ENCODE assay signal across 11 cellular contexts in genomic region chr4:102543030-102543505, GRCh38. TPM values are rescaled to one million over a fixed set of nuclear protein-coding genes. Genes with fewer than 3 reads are reported as not detected.
DNase-seq lines count a peak whose midpoint lies in the region; ATAC-seq and TF ChIP-seq lines count a peak whose summit lies in the region.
"Had no signal": no experiment of that assay in that cellular context is flagged by ENCODE, and none has a peak within 500 bp of the region (broad histone marks: within the 10 kb centered on the region; RNA-seq: fewer than 3 reads in every experiment).

No MANE protein-coding gene starts in this region.

- peak overlapping the region; percentile 31 for H3K27ac Mint-ChIP-seq in activated naive CD8-positive, alpha-beta T cell treated with anti-CD3 and anti-CD28 coated beads, Interleukin-2, amount 10 ng/mL, durations not matched to agents 7 days and 5 days
- no peak overlapping the region for H3K27ac Mint-ChIP-seq in activated naive CD8-positive, alpha-beta T cell treated with anti-CD3 and anti-CD28 coated beads for 36 hours
- H3K27ac Mint-ChIP-seq in stimulated activated memory B cell treated with anti-CD40 and anti-IgM and Interleukin-4, amounts not matched to agents 10 μg/mL and 1 μg/mL and 100 μg/mL, for 72 hours = peak overlapping the region; percentile 56

- TF ChIP-seq POLR2A in erythroblast (IDR thresholded peaks at IDR 0.05; ENCODE audit: low read length) = no peak

- peaks cover 48% of the 10 kb centered on the region for H3K4me1 Mint-ChIP-seq in activated naive CD8-positive, alpha-beta T cell treated with anti-CD3 and anti-CD28 coated beads, Interleukin-2, amount 10 ng/mL, durations not matched to agents 7 days and 5 days
- H3K4me1 Mint-ChIP-seq in activated naive CD8-positive, alpha-beta T cell treated with anti-CD3 and anti-CD28 coated beads for 36 hours = peaks cover 66% of the 10 kb centered on the region
- peaks cover 66% of the 10 kb centered on the region for H3K4me1 Mint-ChIP-seq in stimulated activated memory B cell treated with anti-CD40 and anti-IgM and Interleukin-4, amounts not matched to agents 10 μg/mL and 1 μg/mL and 100 μg/mL, for 72 hours
- H3K4me1 Mint-ChIP-seq in activated T-cell treated with anti-CD3 and anti-CD28 coated beads, Interleukin-2, amount 50 U/mL, for 4 hours (ENCODE audit: low read depth) = peaks cover 46% of the 10 kb centered on the region

- DNase-seq in activated naive CD8-positive, alpha-beta T cell treated with anti-CD3 and anti-CD28 coated beads, Interleukin-2, amount 10 ng/mL, durations not matched to agents 7 days and 5 days = no peak
- no peak for DNase-seq in activated naive CD8-positive, alpha-beta T cell treated with anti-CD3 and anti-CD28 coated beads for 36 hours
- DNase-seq in erythroblast (lab: John Stamatoyannopoulos, UW) (no peak), GM19238 (ENCODE audit: insufficient read length, low spot score) (no peak)
- DNase-seq in activated T-cell treated with anti-CD3 and anti-CD28 coated beads, Interleukin-2, amount 50 U/mL, for 4 hours = no peak
- DNase-seq: activated gamma-delta T cell, NCI-H2227 treated with DMSO at 0.1 percent for 48 hours had no signal

- POLR2A ChIA-PET in activated naive CD8-positive, alpha-beta T cell treated with anti-CD3 and anti-CD28 coated beads, Interleukin-2, amount 10 ng/mL, durations not matched to agents 7 days and 5 days (lab: Charles Lee) = no interaction called here

- no peaks in the 10 kb centered on the region for H3K9me3 Mint-ChIP-seq in activated naive CD8-positive, alpha-beta T cell treated with anti-CD3 and anti-CD28 coated beads, Interleukin-2, amount 10 ng/mL, durations not matched to agents 7 days and 5 days
- H3K9me3 Mint-ChIP-seq in activated naive CD8-positive, alpha-beta T cell treated with anti-CD3 and anti-CD28 coated beads for 36 hours = no peaks in the 10 kb centered on the region
- no peaks in the 10 kb centered on the region for H3K9me3 Mint-ChIP-seq in stimulated activated memory B cell treated with anti-CD40 and anti-IgM and Interleukin-4, amounts not matched to agents 10 μg/mL and 1 μg/mL and 100 μg/mL, for 72 hours
- H3K9me3 Mint-ChIP-seq in activated T-cell treated with anti-CD3 and anti-CD28 coated beads, Interleukin-2, amount 50 U/mL, for 4 hours = no peaks in the 10 kb centered on the region

- no peaks in the 10 kb centered on the region for H3K27me3 Mint-ChIP-seq in activated naive CD8-positive, alpha-beta T cell treated with anti-CD3 and anti-CD28 coated beads, Interleukin-2, amount 10 ng/mL, durations not matched to agents 7 days and 5 days
- H3K27me3 Mint-ChIP-seq in activated naive CD8-positive, alpha-beta T cell treated with anti-CD3 and anti-CD28 coated beads for 36 hours = no peaks in the 10 kb centered on the region
- no peaks in the 10 kb centered on the region for H3K27me3 Mint-ChIP-seq in stimulated activated memory B cell treated with anti-CD40 and anti-IgM and Interleukin-4, amounts not matched to agents 10 μg/mL and 1 μg/mL and 100 μg/mL, for 72 hours
- no peaks in the 10 kb centered on the region for H3K27me3 Mint-ChIP-seq in activated T-cell treated with anti-CD3 and anti-CD28 coated beads, Interleukin-2, amount 50 U/mL, for 4 hours (ENCODE audit: low read depth)

- no peak overlapping the region for H3K4me3 Mint-ChIP-seq in activated naive CD8-positive, alpha-beta T cell treated with anti-CD3 and anti-CD28 coated beads, Interleukin-2, amount 10 ng/mL, durations not matched to agents 7 days and 5 days
- H3K4me3 Mint-ChIP-seq in activated naive CD8-positive, alpha-beta T cell treated with anti-CD3 and anti-CD28 coated beads for 36 hours = no peak overlapping the region
- H3K4me3 Mint-ChIP-seq in stimulated activated memory B cell treated with anti-CD40 and anti-IgM and Interleukin-4, amounts not matched to agents 10 μg/mL and 1 μg/mL and 100 μg/mL, for 72 hours = no peak overlapping the region
- no peak overlapping the region for H3K4me3 Mint-ChIP-seq in activated T-cell treated with anti-CD3 and anti-CD28 coated beads, Interleukin-2, amount 50 U/mL, for 4 hours

- H3K36me3 Mint-ChIP-seq in activated naive CD8-positive, alpha-beta T cell treated with anti-CD3 and anti-CD28 coated beads, Interleukin-2, amount 10 ng/mL, durations not matched to agents 7 days and 5 days = peaks cover 38% of the 10 kb centered on the region
- H3K36me3 Mint-ChIP-seq in activated naive CD8-positive, alpha-beta T cell treated with anti-CD3 and anti-CD28 coated beads for 36 hours = peaks cover 74% of the 10 kb centered on the region
- peaks cover 75% of the 10 kb centered on the region for H3K36me3 Mint-ChIP-seq in stimulated activated memory B cell treated with anti-CD40 and anti-IgM and Interleukin-4, amounts not matched to agents 10 μg/mL and 1 μg/mL and 100 μg/mL, for 72 hours
- H3K36me3 Mint-ChIP-seq in activated T-cell treated with anti-CD3 and anti-CD28 coated beads, Interleukin-2, amount 50 U/mL, for 4 hours (ENCODE audit: insufficient read depth) = peaks cover 57% of the 10 kb centered on the region

- ATAC-seq in activated naive CD8-positive, alpha-beta T cell treated with anti-CD3 and anti-CD28 coated beads, Interleukin-2, amount 10 ng/mL, durations not matched to agents 7 days and 5 days (ENCODE audit: low read depth) = no peak
- ATAC-seq in HG02588 (IDR thresholded peaks at IDR 0.05; ENCODE audit: unreplicated experiment) (peak; percentile 81), HG03457 (IDR thresholded peaks at IDR 0.05; ENCODE audit: unreplicated experiment) (peak; percentile 70)
- ATAC-seq in stimulated activated memory B cell treated with anti-CD40 and anti-IgM and Interleukin-4, amounts not matched to agents 10 μg/mL and 1 μg/mL and 100 μg/mL, for 72 hours = no peak
- no peak for ATAC-seq in activated T-cell treated with anti-CD3 and anti-CD28 coated beads, Interleukin-2, amount 50 U/mL, for 4 hours
- ATAC-seq: A549 had no signal

RNA-seq across cellular contexts. Expression of gene NFKB1, which starts 41.9 kb away (rescaled TPM):
- total RNA-seq in activated naive CD8-positive, alpha-beta T cell treated with anti-CD3 and anti-CD28 coated beads, Interleukin-2, amount 10 ng/mL, durations not matched to agents 7 days and 5 days = 100 to 1,000 TPM; 129 to 130 TPM
- 100 to 1,000 TPM; 250 to 259 TPM for total RNA-seq in activated naive CD8-positive, alpha-beta T cell treated with anti-CD3 and anti-CD28 coated beads for 36 hours
- total RNA-seq in activated T-cell treated with anti-CD3 and anti-CD28 coated beads, Interleukin-2, amount 50 U/mL, for 4 hours = 100 to 1,000 TPM; 315 to 381 (median 331) TPM

Comparison
In these comparisons a context has a peak if more than half of its experiments do, and no peak if none do; other contexts are left out.
1. ATAC-seq: peak in HG02588 (single experiment) and HG03457 (single experiment); none in activated naive CD8-positive, alpha-beta T cell treated with anti-CD3 and anti-CD28 coated beads, Interleukin-2, amount 10 ng/mL, durations not matched to agents 7 days and 5 days (single experiment), stimulated activated memory B cell treated with anti-CD40 and anti-IgM and Interleukin-4, amounts not matched to agents 10 μg/mL and 1 μg/mL and 100 μg/mL, for 72 hours (single experiment) and activated T-cell treated with anti-CD3 and anti-CD28 coated beads, Interleukin-2, amount 50 U/mL, for 4 hours (0 of 2).